9 cellular contexts compared by ENCODE assay signal in the genomic region with DNA sequence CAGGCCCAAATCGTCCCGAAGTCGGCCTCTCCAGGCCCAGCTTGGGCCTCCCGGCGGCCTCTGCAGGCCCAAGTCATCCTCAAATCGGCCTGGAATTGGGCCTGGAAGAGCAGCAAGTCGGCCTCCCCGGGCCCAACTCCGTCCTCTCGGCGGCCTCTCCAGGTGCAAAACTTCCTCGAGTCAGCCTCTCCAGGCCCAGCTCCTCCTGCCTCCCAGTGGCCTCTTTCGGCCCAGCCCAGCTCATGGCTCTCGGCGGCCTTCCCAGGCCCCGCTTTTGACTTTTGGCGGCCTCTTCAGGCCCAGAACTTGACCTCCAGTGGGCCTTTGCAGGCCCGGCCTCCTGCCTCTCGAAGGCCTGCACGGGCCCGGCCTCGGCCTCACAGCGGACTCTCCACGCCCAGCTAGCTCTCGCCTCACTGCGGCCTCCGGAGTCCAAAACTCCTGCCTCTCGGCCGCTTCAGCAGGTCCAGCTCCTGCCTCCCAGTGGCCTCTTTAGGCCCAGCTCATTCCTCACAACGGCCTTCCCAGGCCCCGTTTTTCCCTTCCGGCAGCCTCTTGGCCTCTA. TPM values are rescaled to one million over a fixed set of nuclear protein-coding genes. Genes with fewer than 3 reads are reported as not detected.
"Had no signal": no experiment of that assay in that cellular context is flagged by ENCODE, and none has a peak within 500 bp of the region (broad histone marks: within the 10 kb centered on the region; RNA-seq: fewer than 3 reads in every experiment).

No MANE protein-coding gene starts in this region.

RNA-seq across cellular contexts. Expression of a gene that starts 33.0 kb away (rescaled TPM):
- total RNA-seq: stomach, subcutaneous adipose tissue, temporal lobe, thoracic aorta, thyroid gland, transverse colon, urinary bladder, uterus, vagina had no signal
- polyA plus RNA-seq: urinary bladder had no signal
